In genomic region chr7:65477326-65477725, GRCh38 we compare ENCODE assay signal across 8 cellular contexts.
DNase-seq lines count a peak whose midpoint lies in the region; ATAC-seq and TF ChIP-seq lines count a peak whose summit lies in the region.

No MANE protein-coding gene starts in this region.

- H3K27me3 Mint-ChIP-seq in Caco-2 (ENCODE audit: insufficient read depth, unreplicated experiment): peaks cover 10% of the 10 kb centered on the region
- H3K27me3 Mint-ChIP-seq in IgD-negative memory B cell: peaks cover 2% of the 10 kb centered on the region
- H3K27me3 Mint-ChIP-seq in CD14-positive monocyte (ENCODE audit: low read depth in 3 of 3): peaks cover 0 to 3% (median 1%) of the 10 kb centered on the region in 3 donors

- intact Hi-C loops in Caco-2 (cut with micrococcal nuclease; ENCODE audit: unreplicated experiment) (no loop called here), CD14-positive monocyte (cut with micrococcal nuclease) (no loop called here)

- no peaks in the 10 kb centered on the region for H3K4me1 ChIP-seq in Caco-2

- H3K4me1 Mint-ChIP-seq in Caco-2 (ENCODE audit: low read depth, unreplicated experiment) (no peaks in the 10 kb centered on the region), IgD-negative memory B cell (peaks cover 56 to 61% (median 59%) of the 10 kb centered on the region in 3 donors), CD14-positive monocyte (no peaks in the 10 kb centered on the region)

- H3K27me3 ChIP-seq in Caco-2 (replicated peaks; ENCODE audit: control insufficient read depth, insufficient read depth, low read length): peaks cover 1% of the 10 kb centered on the region; the same call in 1 of the 2 replicates

- H3K9me3 Mint-ChIP-seq in Caco-2 (ENCODE audit: unreplicated experiment): peaks cover 12% of the 10 kb centered on the region
- H3K9me3 Mint-ChIP-seq in IgD-negative memory B cell: peaks cover 14 to 34% (median 29%) of the 10 kb centered on the region in 3 donors
- peaks cover 34 to 56% (median 45%) of the 10 kb centered on the region in 7 donors for H3K9me3 Mint-ChIP-seq in CD14-positive monocyte

- no peaks in the 10 kb centered on the region for H3K36me3 ChIP-seq in Caco-2 (ENCODE audit: control insufficient read depth, insufficient read depth, low read length)

- ATAC-seq in SK-N-SH treated with all-trans-retinoic acid at 6 μM for 48 hours: peak; percentile 96
- ATAC-seq in HG03460 (IDR thresholded peaks at IDR 0.05; ENCODE audit: unreplicated experiment): no peak
- ATAC-seq in GM18867 (IDR thresholded peaks at IDR 0.05; ENCODE audit: unreplicated experiment): no peak

- no peaks in the 10 kb centered on the region for H3K36me3 Mint-ChIP-seq in Caco-2 (ENCODE audit: insufficient read depth, unreplicated experiment)
- H3K36me3 Mint-ChIP-seq in IgD-negative memory B cell: peaks cover 32% of the 10 kb centered on the region
- H3K36me3 Mint-ChIP-seq in CD14-positive monocyte: no peaks in the 10 kb centered on the region

- no peak overlapping the region for H3K4me3 ChIP-seq in Caco-2 (ENCODE audit: low read depth, low read length)

- POLR2A ChIA-PET in Caco-2 (lab: Charles Lee): no interaction called here

- H3K9me3 ChIP-seq in Caco-2: no peaks in the 10 kb centered on the region

- CTCF ChIA-PET in Caco-2 (lab: Charles Lee): no interaction called here

- peak; percentile 28 to 40 for TF ChIP-seq CTCF in Caco-2 (IDR thresholded peaks at IDR 0.05; ENCODE audit: insufficient read depth in 1 of 2, low read depth in 1 of 2, low read length in 1 of 2, severe bottlenecking in 1 of 2, unreplicated experiment in 1 of 2)
- TF ChIP-seq CTCF in CD14-positive monocyte (IDR thresholded peaks at IDR 0.05): no peak

- peak; percentile 43 to 54 for DNase-seq in Caco-2
- peak; percentile 40 for DNase-seq in iris pigment epithelial cell (ENCODE audit: low read depth)
- DNase-seq in KG1 (lab: John Stamatoyannopoulos, UW): no peak
- DNase-seq in CD14-positive monocyte (ENCODE audit: low spot score): no peak

- H3K4me3 Mint-ChIP-seq in Caco-2 (ENCODE audit: unreplicated experiment) (no peak overlapping the region), IgD-negative memory B cell (peak overlapping the region in 2 of 4 donors; percentile 32 to 84), CD14-positive monocyte (no peak overlapping the region)

- H3K27ac Mint-ChIP-seq in Caco-2 (ENCODE audit: unreplicated experiment) (no peak overlapping the region), IgD-negative memory B cell (peak overlapping the region; percentile 29 to 99 (median 93)), CD14-positive monocyte (no peak overlapping the region)

- BruUV-seq in Caco-2 (replicated peaks; lab: Mats Ljungman, UMichigan): no TSS peak

TF ChIP-seq in SK-N-SH treated with all-trans-retinoic acid at 6 μM for 48 hours, 23 proteins besides CTCF, POLR2A, EP300 and RAD21:
- TF ChIP-seq RARB (CRISPR knock-in tag; IDR thresholded peaks at IDR 0.05) (no peak), PPARA (CRISPR knock-in tag; IDR thresholded peaks at IDR 0.05; ENCODE audit: borderline replicate concordance) (no peak), ARNTL (CRISPR knock-in tag; IDR thresholded peaks at IDR 0.05; ENCODE audit: borderline replicate concordance, low read depth) (no peak), ZFP30 (CRISPR knock-in tag; IDR thresholded peaks at IDR 0.05) (no peak), ZFP3 (CRISPR knock-in tag; IDR thresholded peaks at IDR 0.05) (no peak), ZNF565 (CRISPR knock-in tag; conservative IDR thresholded peaks at IDR 0.05; ENCODE audit: low read depth) (no peak), CREB5 (CRISPR knock-in tag; IDR thresholded peaks at IDR 0.05; ENCODE audit: low read depth) (no peak), ESRRG (CRISPR knock-in tag; IDR thresholded peaks at IDR 0.05) (no peak), POU6F1 (CRISPR knock-in tag; IDR thresholded peaks at IDR 0.05; ENCODE audit: borderline replicate concordance, low read depth) (no peak), ZNF70 (CRISPR knock-in tag; IDR thresholded peaks at IDR 0.05) (no peak), TSHZ2 (CRISPR knock-in tag; IDR thresholded peaks at IDR 0.05) (no peak), ZNF8 (CRISPR knock-in tag; IDR thresholded peaks at IDR 0.05) (no peak), TOX (CRISPR knock-in tag; IDR thresholded peaks at IDR 0.05; ENCODE audit: borderline replicate concordance) (no peak), BACH2 (CRISPR knock-in tag; IDR thresholded peaks at IDR 0.05; ENCODE audit: borderline replicate concordance) (no peak), OSR1 (CRISPR knock-in tag; IDR thresholded peaks at IDR 0.05) (no peak), CSRNP3 (CRISPR knock-in tag; IDR thresholded peaks at IDR 0.05) (no peak), CSDC2 (CRISPR knock-in tag; IDR thresholded peaks at IDR 0.05) (no peak), ISL1 (CRISPR knock-in tag; IDR thresholded peaks at IDR 0.05) (no peak), SNAI2 (CRISPR knock-in tag; IDR thresholded peaks at IDR 0.05) (no peak), TCF4 (CRISPR knock-in tag; IDR thresholded peaks at IDR 0.05; ENCODE audit: borderline replicate concordance) (no peak)

Comparison
In these comparisons a context has a peak if more than half of its experiments do, and no peak if none do; other contexts are left out.
1. DNase-seq: peak in Caco-2 (2 of 2) and iris pigment epithelial cell (single experiment); none in KG1 (single experiment) and CD14-positive monocyte (single experiment).
2. H3K27ac Mint-ChIP-seq: peak in IgD-negative memory B cell (3 of 3); none in Caco-2 (single experiment) and CD14-positive monocyte (0 of 7).